ENCODE assay signal across 1 cellular context in genomic region chr14:93072659-93073365, GRCh38.
TF ChIP-seq lines count a peak whose summit lies in the region.

No MANE protein-coding gene starts in this region.

TF ChIP-seq in GM12878, 131 proteins besides CTCF, POLR2A, EP300 and RAD21 (continued from another document and continues in another):
- no peak for TF ChIP-seq REST (IDR thresholded peaks at IDR 0.05; ENCODE audit: low read depth, low read length)
- TF ChIP-seq SPI1 (IDR thresholded peaks at IDR 0.05; ENCODE audit: borderline replicate concordance, insufficient read depth, low read depth, low read length) = no peak
- no peak for TF ChIP-seq RBBP5 (conservative IDR thresholded peaks at IDR 0.05)
- TF ChIP-seq MEF2A (IDR thresholded peaks at IDR 0.05; ENCODE audit: insufficient read depth, low read depth, low read length) = no peak
- TF ChIP-seq HDGF (IDR thresholded peaks at IDR 0.05) = peak; percentile 5; the same call in 1 of the 2 replicates
- TF ChIP-seq EED (IDR thresholded peaks at IDR 0.05; ENCODE audit: low read depth) = no peak
- TF ChIP-seq RCOR1 (conservative IDR thresholded peaks at IDR 0.05; ENCODE audit: low read depth, low read length) = no peak
- TF ChIP-seq WRNIP1 (IDR thresholded peaks at IDR 0.05; ENCODE audit: borderline replicate concordance, low read depth, low read length) = no peak
- peak; percentile 27; the same call in 1 of the 2 replicates for TF ChIP-seq BACH1 (IDR thresholded peaks at IDR 0.05; ENCODE audit: borderline replicate concordance)
- TF ChIP-seq E4F1 (IDR thresholded peaks at IDR 0.05; ENCODE audit: borderline replicate concordance, partially characterized antibody) = no peak
- TF ChIP-seq CBX5 (IDR thresholded peaks at IDR 0.05; ENCODE audit: low read depth) = no peak
- no peak for TF ChIP-seq ELK1 (IDR thresholded peaks at IDR 0.05; ENCODE audit: low read depth, low read length)
- TF ChIP-seq STAT3 (IDR thresholded peaks at IDR 0.05; ENCODE audit: low read depth, low read length) = no peak
- TF ChIP-seq MEF2B (IDR thresholded peaks at IDR 0.05; ENCODE audit: partially characterized antibody, poor library complexity, severe bottlenecking) = no peak
- TF ChIP-seq SKIL (IDR thresholded peaks at IDR 0.05; ENCODE audit: low read depth, poor library complexity, severe bottlenecking) = peak; percentile 55
- no peak for TF ChIP-seq SUPT20H (IDR thresholded peaks at IDR 0.05; ENCODE audit: borderline replicate concordance, control insufficient read depth, low read depth, low read length)
- no peak for TF ChIP-seq LARP7 (IDR thresholded peaks at IDR 0.05)
- TF ChIP-seq TAF1 (IDR thresholded peaks at IDR 0.05; ENCODE audit: borderline replicate concordance, low read depth, low read length) = no peak
- peak; percentile 25; the same call in 1 of the 2 replicates for TF ChIP-seq CREB1 (IDR thresholded peaks at IDR 0.05; ENCODE audit: low read depth)
- TF ChIP-seq ZNF217 (IDR thresholded peaks at IDR 0.05) = peak; percentile 39; the same call in 1 of the 2 replicates
- no peak for TF ChIP-seq ASH2L (IDR thresholded peaks at IDR 0.05; ENCODE audit: borderline replicate concordance, low read depth)
- TF ChIP-seq MTA2 (IDR thresholded peaks at IDR 0.05; ENCODE audit: low read depth) = peak; percentile 88
- no peak for TF ChIP-seq POLR2AphosphoS2 (IDR thresholded peaks at IDR 0.05; ENCODE audit: low read depth, low read length)
- TF ChIP-seq TCF3 (IDR thresholded peaks at IDR 0.05; ENCODE audit: borderline replicate concordance, insufficient read depth, low read depth, low read length) = no peak
- no peak for TF ChIP-seq ZBTB33 (IDR thresholded peaks at IDR 0.05)
- peak; percentile 53; the same call in 1 of the 2 replicates for TF ChIP-seq ZNF687 (IDR thresholded peaks at IDR 0.05)
- TF ChIP-seq ZNF592 (IDR thresholded peaks at IDR 0.05) = 0 out of 2 replicates have a peak, but pooled peaks have one; percentile 33
- TF ChIP-seq SMAD5 (IDR thresholded peaks at IDR 0.05; ENCODE audit: low read depth) = no peak
- no peak for TF ChIP-seq TARDBP (IDR thresholded peaks at IDR 0.05; ENCODE audit: borderline replicate concordance)
- TF ChIP-seq JUND (IDR thresholded peaks at IDR 0.05; ENCODE audit: low read depth, low read length) = no peak
- no peak for TF ChIP-seq ZNF622 (IDR thresholded peaks at IDR 0.05)
- TF ChIP-seq CHD4 (IDR thresholded peaks at IDR 0.05) = no peak
- TF ChIP-seq BCLAF1 (IDR thresholded peaks at IDR 0.05) = no peak
